In the genomic region with DNA sequence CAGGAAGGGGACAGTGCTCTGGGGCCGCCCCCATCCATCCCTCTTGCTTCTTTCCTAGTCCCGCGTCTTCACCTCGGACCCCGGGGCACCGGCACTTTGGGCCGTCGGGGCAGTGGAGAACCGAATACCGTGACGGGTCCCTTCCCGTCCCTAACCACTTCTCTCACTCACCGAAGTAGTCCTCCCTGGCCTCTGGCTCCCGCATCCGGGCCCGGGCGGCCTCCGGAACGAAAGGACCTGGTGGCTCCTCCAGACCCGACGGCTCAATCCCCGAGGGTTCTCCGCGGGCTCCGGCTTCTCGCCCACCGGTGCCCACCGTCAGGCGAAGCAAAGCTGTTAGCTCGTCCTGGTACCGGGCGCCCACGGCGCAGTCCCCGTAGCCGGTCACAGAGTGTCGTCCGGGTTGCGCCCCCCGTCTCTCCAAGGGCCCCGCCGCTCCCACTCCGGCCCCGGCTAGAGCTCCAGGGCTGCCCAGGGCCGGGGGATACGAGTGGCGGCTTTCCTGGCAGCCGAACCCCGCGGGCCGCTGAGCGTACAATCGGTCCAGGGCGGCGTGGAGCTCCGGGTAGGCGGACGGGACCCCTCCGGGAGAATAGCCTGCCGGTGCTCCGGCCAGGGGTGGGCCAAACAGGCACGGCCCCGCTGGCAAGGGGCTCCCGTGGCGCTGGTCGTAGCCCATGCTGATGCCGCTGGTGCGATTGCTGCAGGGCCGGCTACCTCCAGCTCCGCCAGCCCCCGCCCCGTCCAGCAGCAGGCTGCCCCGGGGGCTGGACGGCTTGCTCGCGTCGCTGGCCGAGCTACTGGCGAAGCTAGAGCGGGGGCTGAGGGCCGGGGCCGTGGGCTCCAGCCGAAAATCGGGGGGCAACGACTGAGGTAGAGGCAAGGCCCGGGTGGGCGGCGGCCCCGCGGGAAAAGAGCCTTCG, we compare ENCODE assay signal across 1 cellular context.
TF ChIP-seq lines count a peak whose summit lies in the region.

No MANE protein-coding gene starts in this region.

TF ChIP-seq in HepG2, 621 proteins besides CTCF, POLR2A, EP300 and RAD21 (continued from another document and continues in another):
- TF ChIP-seq, protein P1, sequence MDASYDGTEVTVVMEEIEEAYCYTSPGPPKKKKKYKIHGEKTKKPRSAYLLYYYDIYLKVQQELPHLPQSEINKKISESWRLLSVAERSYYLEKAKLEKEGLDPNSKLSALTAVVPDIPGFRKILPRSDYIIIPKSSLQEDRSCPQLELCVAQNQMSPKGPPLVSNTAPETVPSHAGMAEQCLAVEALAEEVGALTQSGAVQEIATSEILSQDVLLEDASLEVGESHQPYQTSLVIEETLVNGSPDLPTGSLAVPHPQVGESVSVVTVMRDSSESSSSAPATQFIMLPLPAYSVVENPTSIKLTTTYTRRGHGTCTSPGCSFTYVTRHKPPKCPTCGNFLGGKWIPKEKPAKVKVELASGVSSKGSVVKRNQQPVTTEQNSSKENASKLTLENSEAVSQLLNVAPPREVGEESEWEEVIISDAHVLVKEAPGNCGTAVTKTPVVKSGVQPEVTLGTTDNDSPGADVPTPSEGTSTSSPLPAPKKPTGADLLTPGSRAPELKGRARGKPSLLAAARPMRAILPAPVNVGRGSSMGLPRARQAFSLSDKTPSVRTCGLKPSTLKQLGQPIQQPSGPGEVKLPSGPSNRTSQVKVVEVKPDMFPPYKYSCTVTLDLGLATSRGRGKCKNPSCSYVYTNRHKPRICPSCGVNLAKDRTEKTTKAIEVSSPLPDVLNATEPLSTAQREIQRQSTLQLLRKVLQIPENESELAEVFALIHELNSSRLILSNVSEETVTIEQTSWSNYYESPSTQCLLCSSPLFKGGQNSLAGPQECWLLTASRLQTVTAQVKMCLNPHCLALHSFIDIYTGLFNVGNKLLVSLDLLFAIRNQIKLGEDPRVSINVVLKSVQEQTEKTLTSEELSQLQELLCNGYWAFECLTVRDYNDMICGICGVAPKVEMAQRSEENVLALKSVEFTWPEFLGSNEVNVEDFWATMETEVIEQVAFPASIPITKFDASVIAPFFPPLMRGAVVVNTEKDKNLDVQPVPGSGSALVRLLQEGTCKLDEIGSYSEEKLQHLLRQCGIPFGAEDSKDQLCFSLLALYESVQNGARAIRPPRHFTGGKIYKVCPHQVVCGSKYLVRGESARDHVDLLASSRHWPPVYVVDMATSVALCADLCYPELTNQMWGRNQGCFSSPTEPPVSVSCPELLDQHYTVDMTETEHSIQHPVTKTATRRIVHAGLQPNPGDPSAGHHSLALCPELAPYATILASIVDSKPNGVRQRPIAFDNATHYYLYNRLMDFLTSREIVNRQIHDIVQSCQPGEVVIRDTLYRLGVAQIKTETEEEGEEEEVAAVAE (CRISPR knock-in tag; IDR thresholded peaks at IDR 0.05; ENCODE audit: borderline replicate concordance): no peak; the same call in none of the 2 replicates
- peak; percentile 93 for TF ChIP-seq UBTF (CRISPR knock-in tag; IDR thresholded peaks at IDR 0.05)
- TF ChIP-seq, protein P2, sequence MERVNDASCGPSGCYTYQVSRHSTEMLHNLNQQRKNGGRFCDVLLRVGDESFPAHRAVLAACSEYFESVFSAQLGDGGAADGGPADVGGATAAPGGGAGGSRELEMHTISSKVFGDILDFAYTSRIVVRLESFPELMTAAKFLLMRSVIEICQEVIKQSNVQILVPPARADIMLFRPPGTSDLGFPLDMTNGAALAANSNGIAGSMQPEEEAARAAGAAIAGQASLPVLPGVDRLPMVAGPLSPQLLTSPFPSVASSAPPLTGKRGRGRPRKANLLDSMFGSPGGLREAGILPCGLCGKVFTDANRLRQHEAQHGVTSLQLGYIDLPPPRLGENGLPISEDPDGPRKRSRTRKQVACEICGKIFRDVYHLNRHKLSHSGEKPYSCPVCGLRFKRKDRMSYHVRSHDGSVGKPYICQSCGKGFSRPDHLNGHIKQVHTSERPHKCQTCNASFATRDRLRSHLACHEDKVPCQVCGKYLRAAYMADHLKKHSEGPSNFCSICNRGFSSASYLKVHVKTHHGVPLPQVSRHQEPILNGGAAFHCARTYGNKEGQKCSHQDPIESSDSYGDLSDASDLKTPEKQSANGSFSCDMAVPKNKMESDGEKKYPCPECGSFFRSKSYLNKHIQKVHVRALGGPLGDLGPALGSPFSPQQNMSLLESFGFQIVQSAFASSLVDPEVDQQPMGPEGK (CRISPR knock-in tag; IDR thresholded peaks at IDR 0.05): no peak; the same call in 1 of the 2 replicates
- TF ChIP-seq FOXM1 (CRISPR knock-in tag; IDR thresholded peaks at IDR 0.05): no peak
- peak; percentile 54; the same call in 1 of the 2 replicates for TF ChIP-seq AKAP8 (CRISPR knock-in tag; IDR thresholded peaks at IDR 0.05)
- no peak for TF ChIP-seq RNF219 (CRISPR knock-in tag; IDR thresholded peaks at IDR 0.05)
- TF ChIP-seq, protein P3, sequence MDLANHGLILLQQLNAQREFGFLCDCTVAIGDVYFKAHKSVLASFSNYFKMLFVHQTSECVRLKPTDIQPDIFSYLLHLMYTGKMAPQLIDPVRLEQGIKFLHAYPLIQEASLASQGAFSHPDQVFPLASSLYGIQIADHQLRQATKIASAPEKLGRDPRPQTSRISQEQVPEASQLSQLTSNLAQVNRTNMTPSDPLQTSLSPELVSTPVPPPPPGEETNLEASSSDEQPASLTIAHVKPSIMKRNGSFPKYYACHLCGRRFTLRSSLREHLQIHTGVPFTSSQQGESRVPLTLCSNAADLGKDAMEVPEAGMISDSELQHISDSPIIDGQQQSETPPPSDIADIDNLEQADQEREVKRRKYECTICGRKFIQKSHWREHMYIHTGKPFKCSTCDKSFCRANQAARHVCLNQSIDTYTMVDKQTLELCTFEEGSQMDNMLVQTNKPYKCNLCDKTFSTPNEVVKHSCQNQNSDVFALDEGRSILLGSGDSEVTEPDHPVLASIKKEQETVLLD (CRISPR knock-in tag; IDR thresholded peaks at IDR 0.05; ENCODE audit: low read depth): no peak
- TF ChIP-seq GABPA (IDR thresholded peaks at IDR 0.05; ENCODE audit: low read depth, low read length): no peak
- TF ChIP-seq GABPA (CRISPR knock-in tag; IDR thresholded peaks at IDR 0.05; ENCODE audit: low read depth): no peak
- no peak for TF ChIP-seq ZBTB10 (CRISPR knock-in tag; IDR thresholded peaks at IDR 0.05; ENCODE audit: borderline replicate concordance)
- no peak for TF ChIP-seq CC2D1A (CRISPR knock-in tag; IDR thresholded peaks at IDR 0.05)
- no peak for TF ChIP-seq DMTF1 (CRISPR knock-in tag; IDR thresholded peaks at IDR 0.05)
- TF ChIP-seq ZNF629 (CRISPR knock-in tag; conservative IDR thresholded peaks at IDR 0.05): no peak
- TF ChIP-seq TARDBP (CRISPR knock-in tag; IDR thresholded peaks at IDR 0.05): no peak
- TF ChIP-seq ZNF570 (CRISPR knock-in tag; IDR thresholded peaks at IDR 0.05; ENCODE audit: borderline replicate concordance): no peak
- TF ChIP-seq, protein P4, sequence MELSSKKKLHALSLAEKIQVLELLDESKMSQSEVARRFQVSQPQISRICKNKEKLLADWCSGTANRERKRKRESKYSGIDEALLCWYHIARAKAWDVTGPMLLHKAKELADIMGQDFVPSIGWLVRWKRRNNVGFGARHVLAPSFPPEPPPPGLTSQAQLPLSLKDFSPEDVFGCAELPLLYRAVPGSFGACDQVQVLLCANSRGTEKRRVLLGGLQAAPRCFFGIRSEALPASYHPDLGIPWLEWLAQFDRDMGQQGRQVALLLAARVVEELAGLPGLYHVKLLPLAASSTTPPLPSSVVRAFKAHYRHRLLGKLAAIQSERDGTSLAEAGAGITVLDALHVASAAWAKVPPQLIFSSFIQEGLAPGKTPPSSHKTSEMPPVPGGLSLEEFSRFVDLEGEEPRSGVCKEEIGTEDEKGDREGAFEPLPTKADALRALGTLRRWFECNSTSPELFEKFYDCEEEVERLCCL (CRISPR knock-in tag; IDR thresholded peaks at IDR 0.05; ENCODE audit: borderline replicate concordance): peak; percentile 27
- TF ChIP-seq ZNF672 (CRISPR knock-in tag; IDR thresholded peaks at IDR 0.05): no peak
- no peak for TF ChIP-seq REXO4 (CRISPR knock-in tag; IDR thresholded peaks at IDR 0.05; ENCODE audit: borderline replicate concordance)
- TF ChIP-seq, protein P5, sequence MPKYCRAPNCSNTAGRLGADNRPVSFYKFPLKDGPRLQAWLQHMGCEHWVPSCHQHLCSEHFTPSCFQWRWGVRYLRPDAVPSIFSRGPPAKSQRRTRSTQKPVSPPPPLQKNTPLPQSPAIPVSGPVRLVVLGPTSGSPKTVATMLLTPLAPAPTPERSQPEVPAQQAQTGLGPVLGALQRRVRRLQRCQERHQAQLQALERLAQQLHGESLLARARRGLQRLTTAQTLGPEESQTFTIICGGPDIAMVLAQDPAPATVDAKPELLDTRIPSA (CRISPR knock-in tag; IDR thresholded peaks at IDR 0.05; ENCODE audit: borderline replicate concordance): no peak
- peak; percentile 85 for TF ChIP-seq ZNF546 (CRISPR knock-in tag; conservative IDR thresholded peaks at IDR 0.05)
- TF ChIP-seq EEA1 (CRISPR knock-in tag; IDR thresholded peaks at IDR 0.05; ENCODE audit: borderline replicate concordance): peak; percentile 28
- TF ChIP-seq PHF21A (CRISPR knock-in tag; IDR thresholded peaks at IDR 0.05): no peak
- no peak for TF ChIP-seq ARNT (IDR thresholded peaks at IDR 0.05)
- TF ChIP-seq MIXL1 (CRISPR knock-in tag; IDR thresholded peaks at IDR 0.05): no peak
- no peak for TF ChIP-seq NRL (CRISPR knock-in tag; IDR thresholded peaks at IDR 0.05; ENCODE audit: borderline replicate concordance)
- peak; percentile 42; the same call in 1 of the 2 replicates for TF ChIP-seq ZNF792 (CRISPR knock-in tag; IDR thresholded peaks at IDR 0.05)
- peak; percentile 82 for TF ChIP-seq TAF15 (IDR thresholded peaks at IDR 0.05; ENCODE audit: low read depth, low read length, poor library complexity, severe bottlenecking)
- 0 out of 2 replicates have a peak, but pooled peaks have one; percentile 83 for TF ChIP-seq MEIS1 (CRISPR knock-in tag; IDR thresholded peaks at IDR 0.05; ENCODE audit: borderline replicate concordance)
- no peak for TF ChIP-seq SMYD3 (CRISPR knock-in tag; IDR thresholded peaks at IDR 0.05)
- TF ChIP-seq ZNF3 (CRISPR knock-in tag; IDR thresholded peaks at IDR 0.05): no peak
- no peak for TF ChIP-seq ZNF530 (CRISPR knock-in tag; IDR thresholded peaks at IDR 0.05; ENCODE audit: low read depth)
